Comparison of ENCODE assay signal across 19 cellular contexts in genomic region chr16:74291577-74292208, GRCh38. TPM values are rescaled to one million over a fixed set of nuclear protein-coding genes. Genes with fewer than 3 reads are reported as not detected.
DNase-seq lines count a peak whose midpoint lies in the region; ATAC-seq and TF ChIP-seq lines count a peak whose summit lies in the region.
"Had no signal": no experiment of that assay in that cellular context is flagged by ENCODE, and none has a peak within 500 bp of the region (broad histone marks: within the 10 kb centered on the region; RNA-seq: fewer than 3 reads in every experiment).

No MANE protein-coding gene starts in this region.

- DNase-seq in DMS 273 treated with DMSO at 0.1 percent for 48 hours (lab: John Stamatoyannopoulos, UW), result peak; percentile 34
- peak; percentile 19 for DNase-seq in M059J (ENCODE audit: low read depth)
- peak; percentile 92 for DNase-seq in epithelial cell of prostate (ENCODE audit: low read depth, low spot score)
- DNase-seq in left lobe of liver (ENCODE audit: low spot score), result peak; percentile 77
- no peak for DNase-seq in central memory CD4-positive, alpha-beta T cell
- no peak for DNase-seq in endothelial cell (ENCODE audit: low spot score)
- DNase-seq in activated CD4-positive, alpha-beta T cell treated with anti-CD3 and anti-CD28 coated beads, Interleukin-2, amount 50 U/mL, for 4 hours, result no peak
- DNase-seq: activated CD4-positive, alpha-beta memory T cell treated with anti-CD3 and anti-CD28 coated beads, Interleukin-2, amount 10 ng/mL, durations not matched to agents 7 days and 5 days; activated naive CD8-positive, alpha-beta T cell treated with anti-CD3 and anti-CD28 coated beads, Interleukin-2, amount 10 ng/mL, durations not matched to agents 7 days and 5 days; activated T-cell treated with anti-CD3 and anti-CD28 coated beads, Interleukin-2, amount 50 U/mL, for 72 hours; dorsolateral prefrontal cortex; GM23248; left ventricle myocardium superior; Right ventricle myocardium superior; T-cell; WERI-Rb-1 had no signal

- H3K27ac Mint-ChIP-seq in endothelial cell (ENCODE audit: unreplicated experiment), result no peak overlapping the region
- H3K27ac Mint-ChIP-seq: activated CD4-positive, alpha-beta memory T cell treated with anti-CD3 and anti-CD28 coated beads, Interleukin-2, amount 10 ng/mL, durations not matched to agents 7 days and 5 days; activated naive CD8-positive, alpha-beta T cell treated with anti-CD3 and anti-CD28 coated beads, Interleukin-2, amount 10 ng/mL, durations not matched to agents 7 days and 5 days; activated T-cell treated with anti-CD3 and anti-CD28 coated beads, Interleukin-2, amount 50 U/mL, for 72 hours had no signal

- no peaks in the 10 kb centered on the region for H3K36me3 Mint-ChIP-seq in endothelial cell (ENCODE audit: low read depth, unreplicated experiment)

- peak overlapping the region; percentile 84 for H3K27ac ChIP-seq in epithelial cell of prostate
- H3K27ac ChIP-seq: dorsolateral prefrontal cortex, GM23248, KMS-11, suprapubic skin, WERI-Rb-1 had no signal

- peaks cover 10% of the 10 kb centered on the region for H3K4me1 Mint-ChIP-seq in endothelial cell (ENCODE audit: unreplicated experiment)

- H3K27me3 Mint-ChIP-seq in endothelial cell (ENCODE audit: unreplicated experiment), result peaks cover 6% of the 10 kb centered on the region
- H3K27me3 Mint-ChIP-seq: activated CD4-positive, alpha-beta memory T cell treated with anti-CD3 and anti-CD28 coated beads, Interleukin-2, amount 10 ng/mL, durations not matched to agents 7 days and 5 days; activated naive CD8-positive, alpha-beta T cell treated with anti-CD3 and anti-CD28 coated beads, Interleukin-2, amount 10 ng/mL, durations not matched to agents 7 days and 5 days; T-cell had no signal

- H3K9me3 Mint-ChIP-seq in endothelial cell (ENCODE audit: unreplicated experiment), result no peaks in the 10 kb centered on the region
- H3K9me3 Mint-ChIP-seq: activated naive CD8-positive, alpha-beta T cell treated with anti-CD3 and anti-CD28 coated beads, Interleukin-2, amount 10 ng/mL, durations not matched to agents 7 days and 5 days had no signal

- TF ChIP-seq CTCF in endothelial cell (IDR thresholded peaks at IDR 0.05; ENCODE audit: unreplicated experiment), result no peak

- peak; percentile 69 for ATAC-seq in left lobe of liver
- no peak for ATAC-seq in GM19397 (IDR thresholded peaks at IDR 0.05; ENCODE audit: unreplicated experiment)
- ATAC-seq: activated T-cell treated with anti-CD3 and anti-CD28 coated beads, Interleukin-2, amount 50 U/mL, for 72 hours; left ventricle myocardium superior; T-cell had no signal

- no peak overlapping the region for H3K4me3 Mint-ChIP-seq in endothelial cell (ENCODE audit: unreplicated experiment)
- H3K4me3 Mint-ChIP-seq: activated CD4-positive, alpha-beta memory T cell treated with anti-CD3 and anti-CD28 coated beads, Interleukin-2, amount 10 ng/mL, durations not matched to agents 7 days and 5 days; activated naive CD8-positive, alpha-beta T cell treated with anti-CD3 and anti-CD28 coated beads, Interleukin-2, amount 10 ng/mL, durations not matched to agents 7 days and 5 days; activated T-cell treated with anti-CD3 and anti-CD28 coated beads, Interleukin-2, amount 50 U/mL, for 72 hours; T-cell had no signal

RNA-seq across cellular contexts. Expression of gene PSMD7, which starts 4.9 kb away (rescaled TPM):
- 123 and 169 TPM in 2 replicates for total RNA-seq in M059J (2014; rRNA removed; shearing (Covaris generic))
- total RNA-seq in left lobe of liver (39.4 TPM), endothelial cell (ENCODE audit: unreplicated experiment) (82.4 TPM)

Comparison
In these comparisons a context has a peak if more than half of its experiments do, and no peak if none do; other contexts are left out.
1. DNase-seq: peak in DMS 273 treated with DMSO at 0.1 percent for 48 hours (single experiment), M059J (single experiment), epithelial cell of prostate (single experiment) and left lobe of liver (single experiment); none in central memory CD4-positive, alpha-beta T cell (single experiment), endothelial cell (single experiment) and activated CD4-positive, alpha-beta T cell treated with anti-CD3 and anti-CD28 coated beads, Interleukin-2, amount 50 U/mL, for 4 hours (0 of 2).